Comparison of ENCODE assay signal across 9 cellular contexts in the genomic region with DNA sequence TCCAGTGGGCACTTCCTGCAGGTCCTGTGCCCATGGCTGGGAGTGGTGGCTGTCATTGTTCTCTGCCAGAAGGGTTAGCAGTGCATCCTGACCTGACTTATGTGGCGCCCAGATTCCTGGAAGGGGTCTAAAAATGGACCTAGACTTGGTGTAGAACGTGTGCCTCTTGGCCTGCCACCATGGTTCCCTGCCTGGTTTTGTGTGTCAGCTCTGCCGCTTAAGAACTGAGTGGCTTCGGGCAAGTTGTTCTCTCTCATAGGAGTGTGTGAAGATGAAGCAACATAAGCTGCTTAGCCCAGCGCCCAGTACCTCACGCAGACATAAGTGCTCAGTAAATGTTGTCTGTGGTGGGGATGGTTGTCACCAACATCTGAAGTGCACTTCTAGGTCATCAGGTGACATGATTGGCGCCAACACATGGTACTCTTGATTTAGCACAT. TPM values are rescaled to one million over a fixed set of nuclear protein-coding genes. Genes with fewer than 3 reads are reported as not detected.
DNase-seq lines count a peak whose midpoint lies in the region; ATAC-seq and TF ChIP-seq lines count a peak whose summit lies in the region.
"Had no signal": no experiment of that assay in that cellular context is flagged by ENCODE, and none has a peak within 500 bp of the region (broad histone marks: within the 10 kb centered on the region; RNA-seq: fewer than 3 reads in every experiment).

No MANE protein-coding gene starts in this region.

- no peak for TF ChIP-seq EP300 in SK-N-SH (IDR thresholded peaks at IDR 0.05; ENCODE audit: borderline replicate concordance in 1 of 2, low read depth in 1 of 2, low read length in 1 of 2)
- no peak for TF ChIP-seq EP300 in tibial nerve (IDR thresholded peaks at IDR 0.05)

- H3K27me3 ChIP-seq in SK-N-SH (ENCODE audit: insufficient read depth) (no peaks in the 10 kb centered on the region), RWPE2 (ENCODE audit: insufficient read depth, poor library complexity, severe bottlenecking) (no peaks in the 10 kb centered on the region), tibial nerve (no peaks in the 10 kb centered on the region)

- H3F3A ChIP-seq in SK-N-SH (replicated peaks; ENCODE audit: insufficient read depth), result peaks cover 23% of the 10 kb centered on the region

- H3K4me3 ChIP-seq in SK-N-SH (ENCODE audit: low read depth in 2 of 2, low read length in 1 of 2), result no peak overlapping the region
- no peak overlapping the region for H3K4me3 ChIP-seq in RWPE2 (ENCODE audit: severe bottlenecking)
- no peak overlapping the region for H3K4me3 ChIP-seq in tibial nerve

- H3K4me1 Mint-ChIP-seq in stimulated activated naive CD8-positive, alpha-beta T cell treated with anti-CD3 and anti-CD28 coated beads, Interleukin-15, amount 100 ng/mL, for 72 hours, result peaks cover 69% of the 10 kb centered on the region

- H3K27ac Mint-ChIP-seq in stimulated activated naive CD8-positive, alpha-beta T cell treated with anti-CD3 and anti-CD28 coated beads, Interleukin-15, amount 100 ng/mL, for 72 hours, result peak overlapping the region; percentile 11 to 92

- H3K9ac ChIP-seq in SK-N-SH, result peak overlapping the region; percentile 39; the same call in 1 of the 2 replicates

- TF ChIP-seq CTCF in SK-N-SH (IDR thresholded peaks at IDR 0.05), result no peak
- no peak for TF ChIP-seq CTCF in RWPE2 (IDR thresholded peaks at IDR 0.05; ENCODE audit: poor library complexity, severe bottlenecking)
- TF ChIP-seq CTCF in tibial nerve (IDR thresholded peaks at IDR 0.05), result no peak

- peak overlapping the region; percentile 69 for H3K4me2 ChIP-seq in SK-N-SH

- no peak overlapping the region for H2AFZ ChIP-seq in SK-N-SH (ENCODE audit: low read depth)

- 92% methylated on average over 6 of the region's 7 CpGs for WGBS in SK-N-SH (ENCODE audit: low lambda C conversion rate)
- 88 to 93% methylated on average over 7 of the region's 7 CpGs for WGBS in tibial nerve, 2 donors

- peaks cover 60% of the 10 kb centered on the region for H3K79me2 ChIP-seq in SK-N-SH (ENCODE audit: insufficient read depth)

- no peak for DNase-seq in SK-N-SH
- DNase-seq in RWPE2 (ENCODE audit: low spot score), result no peak
- peak; percentile 41 for DNase-seq in Right ventricle myocardium superior
- no peak for DNase-seq in stimulated activated naive CD8-positive, alpha-beta T cell treated with anti-CD3 and anti-CD28 coated beads, Interleukin-15, amount 100 ng/mL, for 72 hours
- DNase-seq in stimulated activated CD4-positive, alpha-beta T cell treated with anti-CD3 and anti-CD28 coated beads, Interleukin-2, amount 100 ng/mL, for 24 hours, result no peak
- DNase-seq in tibial nerve (ENCODE audit: low spot score in 2 of 2), result no peak
- DNase-seq: NCI-H2081 treated with DMSO at 0.1 percent for 48 hours had no signal

- H3K9me3 Mint-ChIP-seq in stimulated activated naive CD8-positive, alpha-beta T cell treated with anti-CD3 and anti-CD28 coated beads, Interleukin-15, amount 100 ng/mL, for 72 hours, result no peaks in the 10 kb centered on the region

- POLR2A ChIA-PET in SK-N-SH (lab: Yijun Ruan, JAX), result no interaction called here

- CTCF ChIA-PET in SK-N-SH (lab: Yijun Ruan, JAX), result interaction anchor here (0.9 to 3.9 kb wide), 5 partner anchors 13 to 583 kb away, joined by 3 to 21 read pairs (median 3); no protein-coding TSS in a partner anchor

- no peak for TF ChIP-seq RAD21 in SK-N-SH (IDR thresholded peaks at IDR 0.05; ENCODE audit: low read length)

- intact Hi-C loops in Right ventricle myocardium superior (cut with DNase I), result no loop called here

- TF ChIP-seq POLR2A in tibial nerve (IDR thresholded peaks at IDR 0.05), result no peak

- peak overlapping the region; percentile 5 to 95 for H3K27ac ChIP-seq in SK-N-SH (ENCODE audit: low read depth in 2 of 2, low read length in 1 of 2)
- H3K27ac ChIP-seq in RWPE2 (ENCODE audit: poor library complexity, severe bottlenecking), result peak overlapping the region; percentile 93
- H3K27ac ChIP-seq in tibial nerve, result peak overlapping the region in 2 of 4 donors; percentile 70 to 74

- H3K36me3 ChIP-seq in SK-N-SH (replicated peaks in 1 of 2; ENCODE audit: control insufficient read depth in 1 of 2, insufficient read depth in 2 of 2, low read length in 1 of 2), result peaks cover 22 to 28% of the 10 kb centered on the region in 2 experiments
- peaks cover 76% of the 10 kb centered on the region for H3K36me3 ChIP-seq in RWPE2 (ENCODE audit: low read depth)
- H3K36me3 ChIP-seq in tibial nerve, result peaks cover 0 to 40% (median 13%) of the 10 kb centered on the region in 3 donors

- H4K20me1 ChIP-seq in SK-N-SH (ENCODE audit: insufficient read depth), result no peaks in the 10 kb centered on the region

- no peak for ATAC-seq in SK-N-SH treated with all-trans-retinoic acid at 6 μM for 48 hours
- no peak for ATAC-seq in RWPE2 (ENCODE audit: low read depth)
- ATAC-seq in Right ventricle myocardium superior (ENCODE audit: poor library complexity), result peak; percentile 55
- ATAC-seq in stimulated activated naive CD8-positive, alpha-beta T cell treated with anti-CD3 and anti-CD28 coated beads, Interleukin-15, amount 100 ng/mL, for 72 hours, result no peak
- no peak for ATAC-seq in GM19035 (IDR thresholded peaks at IDR 0.05; ENCODE audit: unreplicated experiment)

- H3K9me3 ChIP-seq in SK-N-SH (no peaks in the 10 kb centered on the region), RWPE2 (ENCODE audit: severe bottlenecking) (no peaks in the 10 kb centered on the region), tibial nerve (no peaks in the 10 kb centered on the region)

- H3K27me3 Mint-ChIP-seq in stimulated activated naive CD8-positive, alpha-beta T cell treated with anti-CD3 and anti-CD28 coated beads, Interleukin-15, amount 100 ng/mL, for 72 hours, result no peaks in the 10 kb centered on the region

- H3K4me3 Mint-ChIP-seq in stimulated activated naive CD8-positive, alpha-beta T cell treated with anti-CD3 and anti-CD28 coated beads, Interleukin-15, amount 100 ng/mL, for 72 hours, result no peak overlapping the region

- H3K4me1 ChIP-seq in SK-N-SH (ENCODE audit: control insufficient read depth in 1 of 2, insufficient read depth in 2 of 2, low read depth in 1 of 2, low read length in 1 of 2), result peaks cover 23 to 29% of the 10 kb centered on the region in 2 experiments; a peak in 3 of 4 replicates
- H3K4me1 ChIP-seq in RWPE2 (ENCODE audit: insufficient read depth, poor library complexity, severe bottlenecking), result peaks cover 43% of the 10 kb centered on the region
- H3K4me1 ChIP-seq in tibial nerve, result peaks cover 0 to 33% (median 8%) of the 10 kb centered on the region in 4 donors

- no peaks in the 10 kb centered on the region for H3K9me2 ChIP-seq in SK-N-SH

TF ChIP-seq in SK-N-SH, 30 proteins besides CTCF, POLR2A, EP300 and RAD21 (continues in another document):
- TF ChIP-seq YY1 (IDR thresholded peaks at IDR 0.05; ENCODE audit: low read depth) (no peak), MEF2A (IDR thresholded peaks at IDR 0.05; ENCODE audit: borderline replicate concordance, low read depth) (no peak), MXI1 (IDR thresholded peaks at IDR 0.05; ENCODE audit: low read depth, low read length) (no peak), RXRA (IDR thresholded peaks at IDR 0.05; ENCODE audit: borderline replicate concordance, low read depth) (no peak)
- TF ChIP-seq, protein P1, sequence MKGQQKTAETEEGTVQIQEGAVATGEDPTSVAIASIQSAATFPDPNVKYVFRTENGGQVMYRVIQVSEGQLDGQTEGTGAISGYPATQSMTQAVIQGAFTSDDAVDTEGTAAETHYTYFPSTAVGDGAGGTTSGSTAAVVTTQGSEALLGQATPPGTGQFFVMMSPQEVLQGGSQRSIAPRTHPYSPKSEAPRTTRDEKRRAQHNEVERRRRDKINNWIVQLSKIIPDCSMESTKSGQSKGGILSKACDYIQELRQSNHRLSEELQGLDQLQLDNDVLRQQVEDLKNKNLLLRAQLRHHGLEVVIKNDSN (IDR thresholded peaks at IDR 0.05; ENCODE audit: borderline replicate concordance, low read depth), result no peak
- TF ChIP-seq, protein P2, sequence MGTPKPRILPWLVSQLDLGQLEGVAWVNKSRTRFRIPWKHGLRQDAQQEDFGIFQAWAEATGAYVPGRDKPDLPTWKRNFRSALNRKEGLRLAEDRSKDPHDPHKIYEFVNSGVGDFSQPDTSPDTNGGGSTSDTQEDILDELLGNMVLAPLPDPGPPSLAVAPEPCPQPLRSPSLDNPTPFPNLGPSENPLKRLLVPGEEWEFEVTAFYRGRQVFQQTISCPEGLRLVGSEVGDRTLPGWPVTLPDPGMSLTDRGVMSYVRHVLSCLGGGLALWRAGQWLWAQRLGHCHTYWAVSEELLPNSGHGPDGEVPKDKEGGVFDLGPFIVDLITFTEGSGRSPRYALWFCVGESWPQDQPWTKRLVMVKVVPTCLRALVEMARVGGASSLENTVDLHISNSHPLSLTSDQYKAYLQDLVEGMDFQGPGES (IDR thresholded peaks at IDR 0.05; ENCODE audit: low read depth, low read length), result no peak

TF ChIP-seq in SK-N-SH treated with all-trans-retinoic acid at 6 μM for 48 hours, 23 proteins besides CTCF, POLR2A, EP300 and RAD21 (continues in another document):
- TF ChIP-seq ISL1 (CRISPR knock-in tag; IDR thresholded peaks at IDR 0.05) (no peak), TOX (CRISPR knock-in tag; IDR thresholded peaks at IDR 0.05; ENCODE audit: borderline replicate concordance) (no peak), ZNF70 (CRISPR knock-in tag; IDR thresholded peaks at IDR 0.05) (no peak), TCF4 (CRISPR knock-in tag; IDR thresholded peaks at IDR 0.05; ENCODE audit: borderline replicate concordance) (no peak), ZFP3 (CRISPR knock-in tag; IDR thresholded peaks at IDR 0.05) (no peak), ARNTL (CRISPR knock-in tag; IDR thresholded peaks at IDR 0.05; ENCODE audit: borderline replicate concordance, low read depth) (no peak), ESRRG (CRISPR knock-in tag; IDR thresholded peaks at IDR 0.05) (no peak), PPARA (CRISPR knock-in tag; IDR thresholded peaks at IDR 0.05; ENCODE audit: borderline replicate concordance) (no peak)
- TF ChIP-seq, protein P3, sequence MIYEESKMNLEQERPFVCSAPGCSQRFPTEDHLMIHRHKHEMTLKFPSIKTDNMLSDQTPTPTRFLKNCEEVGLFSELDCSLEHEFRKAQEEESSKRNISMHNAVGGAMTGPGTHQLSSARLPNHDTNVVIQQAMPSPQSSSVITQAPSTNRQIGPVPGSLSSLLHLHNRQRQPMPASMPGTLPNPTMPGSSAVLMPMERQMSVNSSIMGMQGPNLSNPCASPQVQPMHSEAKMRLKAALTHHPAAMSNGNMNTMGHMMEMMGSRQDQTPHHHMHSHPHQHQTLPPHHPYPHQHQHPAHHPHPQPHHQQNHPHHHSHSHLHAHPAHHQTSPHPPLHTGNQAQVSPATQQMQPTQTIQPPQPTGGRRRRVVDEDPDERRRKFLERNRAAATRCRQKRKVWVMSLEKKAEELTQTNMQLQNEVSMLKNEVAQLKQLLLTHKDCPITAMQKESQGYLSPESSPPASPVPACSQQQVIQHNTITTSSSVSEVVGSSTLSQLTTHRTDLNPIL (CRISPR knock-in tag; IDR thresholded peaks at IDR 0.05; ENCODE audit: low read depth), result no peak

RNA-seq across cellular contexts. Expression of a gene that starts 52.1 kb away (rescaled TPM):
- 23.6 and 25.2 TPM in 2 replicates for polyA plus RNA-seq in SK-N-SH (2012; rRNA removed)
- 26.2 and 27.0 TPM in 2 replicates for polyA plus RNA-seq in SK-N-SH (2012; cell fraction: cytosol; rRNA removed)
- polyA plus RNA-seq in SK-N-SH (2012; cell fraction: nucleus; rRNA removed), result 25.5 and 40.8 TPM in 2 replicates
- total RNA-seq in Right ventricle myocardium superior (20.1 TPM), tibial nerve (10 to 100 TPM; 20.7 to 26.7 (median 23.7) TPM)
